Comparison of ENCODE assay signal across 1 cellular context in the genomic region with DNA sequence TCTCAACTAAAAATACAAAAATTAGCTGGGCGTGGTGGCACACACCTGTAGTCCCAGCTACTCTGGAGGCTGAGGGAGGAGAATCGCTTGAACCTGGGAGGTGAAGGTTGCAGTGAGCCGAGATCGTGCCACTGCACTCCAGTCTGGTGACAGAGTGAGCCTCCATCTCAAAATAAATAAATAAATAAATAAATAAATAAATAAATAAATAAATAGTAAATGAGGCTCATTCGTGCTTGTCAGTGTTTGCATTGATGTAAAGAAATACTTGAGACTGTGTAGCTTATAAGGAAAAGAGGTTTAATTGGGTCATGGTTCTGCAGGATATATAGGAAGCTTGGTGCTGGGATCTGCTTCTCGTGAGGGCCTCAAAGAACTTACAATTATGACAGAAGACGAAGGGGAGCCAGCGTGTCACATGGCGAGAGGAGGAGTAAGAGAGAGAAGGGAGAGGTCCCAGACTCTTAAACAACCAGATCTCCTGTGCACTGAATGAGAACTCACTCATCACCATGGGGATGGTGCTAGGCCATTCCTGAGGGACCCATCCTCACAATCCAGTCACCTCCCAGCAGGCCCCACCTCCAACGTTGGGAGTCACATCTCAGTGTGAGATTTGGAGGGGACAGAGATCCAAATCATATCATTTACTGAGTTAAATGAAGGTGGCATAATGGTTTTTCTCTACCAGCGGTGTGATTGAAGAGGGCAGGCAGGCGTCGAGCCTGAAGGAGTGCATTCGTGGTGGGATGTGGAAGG.
TF ChIP-seq lines count a peak whose summit lies in the region.

No MANE protein-coding gene starts in this region.

TF ChIP-seq in HepG2, 621 proteins besides CTCF, POLR2A, EP300 and RAD21:
- TF ChIP-seq, protein P1, sequence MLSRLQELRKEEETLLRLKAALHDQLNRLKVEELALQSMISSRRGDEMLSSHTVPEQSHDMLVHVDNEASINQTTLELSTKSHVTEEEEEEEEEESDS (CRISPR knock-in tag; IDR thresholded peaks at IDR 0.05; ENCODE audit: borderline replicate concordance), result no peak
- TF ChIP-seq ATF7-NPFF (CRISPR knock-in tag; IDR thresholded peaks at IDR 0.05; ENCODE audit: low read depth) (no peak), ZNF616 (CRISPR knock-in tag; IDR thresholded peaks at IDR 0.05; ENCODE audit: low read depth) (no peak), MED13 (CRISPR knock-in tag; IDR thresholded peaks at IDR 0.05) (no peak), SIN3B (IDR thresholded peaks at IDR 0.05; ENCODE audit: low read length) (no peak), ERF (CRISPR knock-in tag; IDR thresholded peaks at IDR 0.05) (no peak), RBM22 (optimal IDR thresholded peaks at IDR 0.05; ENCODE audit: low read length) (peak; percentile 100), ZNF781 (CRISPR knock-in tag; IDR thresholded peaks at IDR 0.05; ENCODE audit: borderline replicate concordance, not compliant biosample characterization) (no peak), KDM3A (CRISPR knock-in tag; IDR thresholded peaks at IDR 0.05; ENCODE audit: low read depth) (no peak), PAF1 (CRISPR knock-in tag; IDR thresholded peaks at IDR 0.05) (peak; percentile 14; the same call in 1 of the 2 replicates), ISX (CRISPR knock-in tag; conservative IDR thresholded peaks at IDR 0.05) (no peak), ZNF629 (CRISPR knock-in tag; conservative IDR thresholded peaks at IDR 0.05) (no peak), AGO2 (optimal IDR thresholded peaks at IDR 0.05; ENCODE audit: low read depth, low read length) (peak; percentile 55), POLR2G (IDR thresholded peaks at IDR 0.05; ENCODE audit: low read depth, low read length) (peak; percentile 50; the same call in 1 of the 2 replicates), CC2D1A (CRISPR knock-in tag; IDR thresholded peaks at IDR 0.05) (no peak), KDM5A (IDR thresholded peaks at IDR 0.05; ENCODE audit: borderline replicate concordance, low read length) (no peak), SP140L (CRISPR knock-in tag; IDR thresholded peaks at IDR 0.05; ENCODE audit: borderline replicate concordance) (no peak), ZNF138 (CRISPR knock-in tag; IDR thresholded peaks at IDR 0.05; ENCODE audit: low read depth) (no peak), NFKB2 (CRISPR knock-in tag; IDR thresholded peaks at IDR 0.05; ENCODE audit: borderline replicate concordance) (no peak), ZNF644 (CRISPR knock-in tag; IDR thresholded peaks at IDR 0.05; ENCODE audit: low read depth) (no peak), NCOA1 (CRISPR knock-in tag; IDR thresholded peaks at IDR 0.05) (no peak)
- TF ChIP-seq, protein P2, sequence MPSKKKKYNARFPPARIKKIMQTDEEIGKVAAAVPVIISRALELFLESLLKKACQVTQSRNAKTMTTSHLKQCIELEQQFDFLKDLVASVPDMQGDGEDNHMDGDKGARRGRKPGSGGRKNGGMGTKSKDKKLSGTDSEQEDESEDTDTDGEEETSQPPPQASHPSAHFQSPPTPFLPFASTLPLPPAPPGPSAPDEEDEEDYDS (CRISPR knock-in tag; IDR thresholded peaks at IDR 0.05), result no peak
- TF ChIP-seq, protein P3, sequence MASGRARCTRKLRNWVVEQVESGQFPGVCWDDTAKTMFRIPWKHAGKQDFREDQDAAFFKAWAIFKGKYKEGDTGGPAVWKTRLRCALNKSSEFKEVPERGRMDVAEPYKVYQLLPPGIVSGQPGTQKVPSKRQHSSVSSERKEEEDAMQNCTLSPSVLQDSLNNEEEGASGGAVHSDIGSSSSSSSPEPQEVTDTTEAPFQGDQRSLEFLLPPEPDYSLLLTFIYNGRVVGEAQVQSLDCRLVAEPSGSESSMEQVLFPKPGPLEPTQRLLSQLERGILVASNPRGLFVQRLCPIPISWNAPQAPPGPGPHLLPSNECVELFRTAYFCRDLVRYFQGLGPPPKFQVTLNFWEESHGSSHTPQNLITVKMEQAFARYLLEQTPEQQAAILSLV (CRISPR knock-in tag; IDR thresholded peaks at IDR 0.05; ENCODE audit: borderline replicate concordance), result no peak
